21 cellular contexts compared by ENCODE assay signal in the genomic region with DNA sequence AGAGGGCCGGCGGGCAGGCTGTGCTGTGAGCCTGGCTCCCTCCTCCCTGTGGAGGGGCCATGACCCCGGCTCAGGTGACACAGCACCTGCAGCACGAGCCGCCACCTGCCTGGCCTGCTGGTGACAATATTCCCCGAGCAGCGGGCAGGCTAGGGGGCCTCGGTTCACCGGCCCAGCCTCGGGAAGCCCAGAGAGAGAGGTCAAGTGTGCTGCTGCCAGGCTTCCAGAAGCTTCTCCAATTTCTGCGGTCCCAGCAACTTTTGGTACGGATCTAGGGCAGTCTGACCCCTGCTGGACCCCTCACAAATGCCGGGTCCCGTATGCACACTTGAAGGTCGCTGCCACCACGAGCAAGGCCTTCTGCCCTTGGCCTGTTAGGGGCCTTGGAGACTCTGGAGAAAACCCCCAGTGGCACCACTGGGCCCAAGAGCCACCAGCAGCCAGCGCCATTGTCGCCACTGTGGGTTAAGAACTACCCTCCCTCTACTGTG. TPM values are rescaled to one million over a fixed set of nuclear protein-coding genes. Genes with fewer than 3 reads are reported as not detected.
DNase-seq lines count a peak whose midpoint lies in the region; ATAC-seq, FAIRE-seq and TF ChIP-seq lines count a peak whose summit lies in the region.
"Had no signal": no experiment of that assay in that cellular context is flagged by ENCODE, and none has a peak within 500 bp of the region (broad histone marks: within the 10 kb centered on the region; RNA-seq: fewer than 3 reads in every experiment).

No MANE protein-coding gene starts in this region.

- H3K27me3 Mint-ChIP-seq in glutamatergic neuron (ENCODE audit: unreplicated experiment), result peaks cover 38% of the 10 kb centered on the region

- peaks cover 16% of the 10 kb centered on the region for H3K9me3 Mint-ChIP-seq in glutamatergic neuron (ENCODE audit: unreplicated experiment)
- H3K9me3 Mint-ChIP-seq: CD4-positive, CD25-positive, alpha-beta regulatory T cell; naive B cell had no signal

- H3K27ac Mint-ChIP-seq in glutamatergic neuron (ENCODE audit: unreplicated experiment), result no peak overlapping the region

- peaks cover 20% of the 10 kb centered on the region for H3K4me1 Mint-ChIP-seq in glutamatergic neuron (ENCODE audit: low read depth, unreplicated experiment)

- peak; percentile 14 for DNase-seq in NCI-H2029 (lab: John Stamatoyannopoulos, UW)
- DNase-seq in NCI-H2029 treated with DMSO at 0.1 percent for 48 hours (lab: John Stamatoyannopoulos, UW), result no peak
- DNase-seq in NCI-H510A (lab: John Stamatoyannopoulos, UW), result peak; percentile 66
- DNase-seq in glutamatergic neuron, result no peak
- no peak for DNase-seq in retinal pigment epithelial cell (ENCODE audit: low read depth)
- no peak for DNase-seq in activated CD4-positive, alpha-beta T cell treated with anti-CD3 and anti-CD28 coated beads for 4 hours
- no peak for DNase-seq in GM19239 (ENCODE audit: insufficient read length, low spot score)
- DNase-seq: aorta; CD4-positive, CD25-positive, alpha-beta regulatory T cell; lower lobe of right lung; naive B cell; stimulated activated CD4-positive, alpha-beta T cell treated with anti-CD3 and anti-CD28 coated beads, Interleukin-12 subunit alpha, Interleukin-12 subunit beta, amount 100 ng/mL, for 4 hours; stimulated activated naive CD4-positive, alpha-beta T cell treated with Interleukin-2 at 50 U/mL for 16 hours had no signal

- H3K4me3 Mint-ChIP-seq in glutamatergic neuron (ENCODE audit: unreplicated experiment), result no peak overlapping the region
- H3K4me3 Mint-ChIP-seq: CD4-positive, CD25-positive, alpha-beta regulatory T cell had no signal

- H3K4me3 ChIP-seq in retinal pigment epithelial cell (ENCODE audit: low read length), result no peak overlapping the region
- H3K4me3 ChIP-seq: lower lobe of right lung, SJSA1 had no signal

- ATAC-seq in HG02588 (IDR thresholded peaks at IDR 0.05; ENCODE audit: unreplicated experiment), result no peak
- ATAC-seq: lower lobe of right lung had no signal

- peaks cover 8% of the 10 kb centered on the region for H3K36me3 Mint-ChIP-seq in glutamatergic neuron (ENCODE audit: unreplicated experiment)
- H3K36me3 Mint-ChIP-seq: CD4-positive, CD25-positive, alpha-beta regulatory T cell; naive B cell had no signal

- TF ChIP-seq CTCF in glutamatergic neuron (IDR thresholded peaks at IDR 0.05; ENCODE audit: partially characterized antibody, unreplicated experiment) (peak; percentile 45), retinal pigment epithelial cell (conservative IDR thresholded peaks at IDR 0.05; ENCODE audit: low read depth, low read length) (peak; percentile 13)

- no peak for FAIRE-seq in GM19239 (lab: Jason Lieb, UNC)
- FAIRE-seq: colon, HTR-8/SVneo had no signal

RNA-seq across cellular contexts. Expression of a gene that starts 38.6 kb away (rescaled TPM):
- 106 TPM for total RNA-seq in glutamatergic neuron (ENCODE audit: unreplicated experiment)

RNA-seq across cellular contexts. Expression of a gene that starts 50.0 kb away (rescaled TPM):
- total RNA-seq in glutamatergic neuron (ENCODE audit: unreplicated experiment), result 0.25 TPM
- total RNA-seq: fibroblast of villous mesenchyme, H4, lower lobe of right lung, M059J, pulmonary artery endothelial cell, SJSA1 had no signal

Comparison
In these comparisons a context has a peak if more than half of its experiments do, and no peak if none do; other contexts are left out.
1. DNase-seq: peak in NCI-H2029 (single experiment) and NCI-H510A (single experiment); none in NCI-H2029 treated with DMSO at 0.1 percent for 48 hours (single experiment), glutamatergic neuron (single experiment), retinal pigment epithelial cell (single experiment), activated CD4-positive, alpha-beta T cell treated with anti-CD3 and anti-CD28 coated beads for 4 hours (0 of 2) and GM19239 (single experiment).